In genomic region chr10:86141896-86142295, GRCh38 we compare ENCODE assay signal across 6 cellular contexts.
"Had no signal": no experiment of that assay in that cellular context is flagged by ENCODE, and none has a peak within 500 bp of the region (broad histone marks: within the 10 kb centered on the region; RNA-seq: fewer than 3 reads in every experiment).

No MANE protein-coding gene starts in this region.

- H3K4me1 Mint-ChIP-seq: IgD-negative memory B cell had no signal

- H3K27ac ChIP-seq: HL-60 had no signal

- H3K9me3 Mint-ChIP-seq: IgD-negative memory B cell had no signal

- H3K4me3 Mint-ChIP-seq: IgD-negative memory B cell had no signal

- H3K4me3 ChIP-seq: K562 had no signal

- DNase-seq: IMR-90, KBM-7 had no signal

- ATAC-seq: HepG2, K562 had no signal

- H3K36me3 Mint-ChIP-seq: IgD-negative memory B cell had no signal

- H3K27ac Mint-ChIP-seq: IgD-negative memory B cell had no signal
